In genomic region chr4:86759298-86759697, GRCh38 we compare ENCODE assay signal across 30 cellular contexts.
"Had no signal": no experiment of that assay in that cellular context is flagged by ENCODE, and none has a peak within 500 bp of the region (broad histone marks: within the 10 kb centered on the region; RNA-seq: fewer than 3 reads in every experiment).

No MANE protein-coding gene starts in this region.

- FAIRE-seq: urothelium cell line had no signal

- H3K4me2 ChIP-seq: hepatocyte, smooth muscle cell had no signal

- H3K36me3 Mint-ChIP-seq: memory B cell; naive thymus-derived CD4-positive, alpha-beta T cell; natural killer cell treated with Interleukin-12 subunit alpha and Interleukin-12 subunit beta and Interleukin-15 and Interleukin-18, amount 100 ng/mL, for 72 hours; stimulated activated memory B cell treated with anti-CD40 and anti-IgM and Interleukin-4, amounts not matched to agents 10 μg/mL and 1 μg/mL and 100 μg/mL, for 72 hours had no signal

- H3K4me1 ChIP-seq: heart right ventricle, left ventricle myocardium inferior, parathyroid adenoma, right atrium auricular region, right lobe of liver, testis, thyroid gland, transverse colon, upper lobe of right lung had no signal

- H3K27me3 ChIP-seq: heart right ventricle, hepatocyte, neutrophil, right atrium auricular region, right lobe of liver, testis, thyroid gland, transverse colon, upper lobe of right lung had no signal

- DNase-seq: heart right ventricle; islet precursor cell; left ventricle myocardium inferior; midbrain; mucosa of descending colon; naive thymus-derived CD4-positive, alpha-beta T cell; occipital lobe; right lobe of liver; stimulated activated CD4-positive, alpha-beta T cell treated with anti-CD3 and anti-CD28 coated beads, Interleukin-1b, Interleukin-23, amount 100 ng/mL, for 48 hours; stimulated activated CD4-positive, alpha-beta T cell treated with anti-CD3 and anti-CD28 coated beads, Interleukin-2, amount 100 ng/mL, for 48 hours; stimulated activated CD4-positive, alpha-beta T cell treated with anti-CD3 and anti-CD28 coated beads, Interleukin-4, amount 100 ng/mL, for 4 hours; stimulated activated CD8-positive, alpha-beta memory T cell treated with anti-CD3 and anti-CD28 coated beads, Interleukin-4, amount 100 ng/mL, for 48 hours; stimulated activated naive CD4-positive, alpha-beta T cell treated with Interleukin-2 at 50 U/mL for 16 hours; stimulated activated naive CD8-positive, alpha-beta T cell treated with anti-CD3 and anti-CD28 coated beads, Interleukin-15, amount 100 ng/mL, for 72 hours; substantia nigra; testis; thyroid gland; transverse colon; upper lobe of right lung had no signal

- H3K27ac Mint-ChIP-seq: memory B cell; naive thymus-derived CD4-positive, alpha-beta T cell; natural killer cell treated with Interleukin-12 subunit alpha and Interleukin-12 subunit beta and Interleukin-15 and Interleukin-18, amount 100 ng/mL, for 72 hours; progenitor cell of endocrine pancreas; stimulated activated memory B cell treated with anti-CD40 and anti-IgM and Interleukin-4, amounts not matched to agents 10 μg/mL and 1 μg/mL and 100 μg/mL, for 72 hours; stimulated activated naive CD8-positive, alpha-beta T cell treated with anti-CD3 and anti-CD28 coated beads, Interleukin-15, amount 100 ng/mL, for 72 hours had no signal

- H3K9me3 ChIP-seq: heart right ventricle, left ventricle myocardium inferior, mucosa of descending colon, neutrophil, right atrium auricular region, right lobe of liver, testis, thyroid gland, transverse colon, upper lobe of right lung had no signal

- H3K9me3 Mint-ChIP-seq: memory B cell; natural killer cell treated with Interleukin-12 subunit alpha and Interleukin-12 subunit beta and Interleukin-15 and Interleukin-18, amount 100 ng/mL, for 72 hours; stimulated activated naive CD8-positive, alpha-beta T cell treated with anti-CD3 and anti-CD28 coated beads, Interleukin-15, amount 100 ng/mL, for 72 hours had no signal

- H3K36me3 ChIP-seq: neutrophil, right atrium auricular region, right lobe of liver, transverse colon had no signal

- H3K27ac ChIP-seq: heart right ventricle, hepatocyte, left ventricle myocardium inferior, neutrophil, parathyroid adenoma, right atrium auricular region, right lobe of liver, testis, thyroid gland, transverse colon, upper lobe of right lung had no signal

- H3K4me3 ChIP-seq: heart right ventricle, hepatocyte, left ventricle myocardium inferior, lung, mucosa of descending colon, right atrium auricular region, right lobe of liver, smooth muscle cell, testis, thyroid gland, transverse colon, upper lobe of right lung had no signal

- H3K4me3 Mint-ChIP-seq: memory B cell; naive thymus-derived CD4-positive, alpha-beta T cell; natural killer cell treated with Interleukin-12 subunit alpha and Interleukin-12 subunit beta and Interleukin-15 and Interleukin-18, amount 100 ng/mL, for 72 hours; stimulated activated memory B cell treated with anti-CD40 and anti-IgM and Interleukin-4, amounts not matched to agents 10 μg/mL and 1 μg/mL and 100 μg/mL, for 72 hours; stimulated activated naive CD8-positive, alpha-beta T cell treated with anti-CD3 and anti-CD28 coated beads, Interleukin-15, amount 100 ng/mL, for 72 hours had no signal

- H3K9ac ChIP-seq: parathyroid adenoma had no signal

- H3K27me3 Mint-ChIP-seq: memory B cell, progenitor cell of endocrine pancreas had no signal

- H3K4me1 Mint-ChIP-seq: memory B cell; naive thymus-derived CD4-positive, alpha-beta T cell; stimulated activated memory B cell treated with anti-CD40 and anti-IgM and Interleukin-4, amounts not matched to agents 10 μg/mL and 1 μg/mL and 100 μg/mL, for 72 hours; stimulated activated naive CD8-positive, alpha-beta T cell treated with anti-CD3 and anti-CD28 coated beads, Interleukin-15, amount 100 ng/mL, for 72 hours had no signal

- H2AFZ ChIP-seq: hepatocyte, parathyroid adenoma had no signal

- H3K79me2 ChIP-seq: hepatocyte, parathyroid adenoma had no signal
